27 cellular contexts compared by ENCODE assay signal in genomic region chr15:86568378-86568777, GRCh38.
DNase-seq lines count a peak whose midpoint lies in the region; FAIRE-seq and TF ChIP-seq lines count a peak whose summit lies in the region.
"Had no signal": no experiment of that assay in that cellular context is flagged by ENCODE, and none has a peak within 500 bp of the region (broad histone marks: within the 10 kb centered on the region; RNA-seq: fewer than 3 reads in every experiment).

No MANE protein-coding gene starts in this region.

- H3K36me3 ChIP-seq in neural progenitor cell (no peaks in the 10 kb centered on the region), esophagus muscularis mucosa (no peaks in the 10 kb centered on the region)
- H3K36me3 ChIP-seq: BLaER1 treated with 17β-estradiol and CSF1 and Interleukin-3, amounts not matched to agents 10 nM and 100 nM had no signal

- no peak overlapping the region for H3K9ac ChIP-seq in neural progenitor cell
- H3K9ac ChIP-seq: BLaER1 treated with 17β-estradiol and CSF1 and Interleukin-3, amounts not matched to agents 10 nM and 100 nM had no signal

- no peak overlapping the region for H3K4me2 ChIP-seq in neural progenitor cell
- H3K4me2 ChIP-seq: A549; BLaER1 treated with 17β-estradiol and CSF1 and Interleukin-3, amounts not matched to agents 10 nM and 100 nM had no signal

- no peaks in the 10 kb centered on the region for H3K36me3 Mint-ChIP-seq in neural progenitor cell
- H3K36me3 Mint-ChIP-seq: CD8-positive, alpha-beta T cell had no signal

- H4K20me1 ChIP-seq in neural progenitor cell (ENCODE audit: low read depth) = no peaks in the 10 kb centered on the region
- H4K20me1 ChIP-seq: BLaER1 treated with 17β-estradiol and CSF1 and Interleukin-3, amounts not matched to agents 10 nM and 100 nM had no signal

- peaks cover 6% of the 10 kb centered on the region for H3F3A ChIP-seq in neural progenitor cell (ENCODE audit: low read depth)

- H3K4me3 ChIP-seq in neural progenitor cell (no peak overlapping the region), esophagus muscularis mucosa (no peak overlapping the region)
- H3K4me3 ChIP-seq: A549; BLaER1 treated with 17β-estradiol and CSF1 and Interleukin-3, amounts not matched to agents 10 nM and 100 nM; GM12878 had no signal

- peak; percentile 62 for DNase-seq in D721Med (ENCODE audit: insufficient read length, low spot score)
- DNase-seq in NCI-H524 treated with DMSO at 0.1 percent for 48 hours (lab: John Stamatoyannopoulos, UW) = peak; percentile 91
- DNase-seq in NCI-H82 treated with DMSO at 0.1 percent for 48 hours (lab: John Stamatoyannopoulos, UW; ENCODE audit: unreplicated experiment) = peak; percentile 96
- DNase-seq in neural progenitor cell (ENCODE audit: low spot score) = peak; percentile 41
- DNase-seq in esophagus muscularis mucosa (ENCODE audit: extremely low spot score) = no peak
- no peak for DNase-seq in GF-D8 (lab: John Stamatoyannopoulos, UW)
- DNase-seq in Kasumi-1 (lab: John Stamatoyannopoulos, UW) = no peak
- DNase-seq in NAMALWA (ENCODE audit: low spot score) = no peak
- DNase-seq: AML-193; Caco-2; Calu3; CD4-positive, alpha-beta T cell; CD8-positive, alpha-beta T cell; DMS 273 treated with DMSO at 0.1 percent for 48 hours; DMS153; DMS53; DMS79; DND-41 had no signal

- H2AFZ ChIP-seq in neural progenitor cell (replicated peaks) = no peak overlapping the region

- no peak overlapping the region for H3K27ac Mint-ChIP-seq in neural progenitor cell
- H3K27ac Mint-ChIP-seq: B cell; CD4-positive, alpha-beta T cell; CD8-positive, alpha-beta T cell had no signal

- TF ChIP-seq CTCF in D721Med (IDR thresholded peaks at IDR 0.05; ENCODE audit: insufficient read depth, missing control alignments) = no peak
- no peak for TF ChIP-seq CTCF in neural progenitor cell (IDR thresholded peaks at IDR 0.05)
- TF ChIP-seq CTCF in esophagus muscularis mucosa (IDR thresholded peaks at IDR 0.05) = no peak

- H3K79me2 ChIP-seq in neural progenitor cell (ENCODE audit: low read depth) = no peaks in the 10 kb centered on the region

- H3K9me3 ChIP-seq in neural progenitor cell (ENCODE audit: low read depth) (no peaks in the 10 kb centered on the region), esophagus muscularis mucosa (peaks cover 0 to 6% (median 2%) of the 10 kb centered on the region in 4 donors)
- H3K9me3 ChIP-seq: Caco-2 had no signal

- peaks cover 5% of the 10 kb centered on the region for H3K27me3 Mint-ChIP-seq in neural progenitor cell (ENCODE audit: insufficient read depth, low read depth)
- H3K27me3 Mint-ChIP-seq: B cell had no signal

- FAIRE-seq in D721Med (lab: Jason Lieb, UNC) = peak; percentile 93
- FAIRE-seq: A549, G401.6, GM12878, GM12892, GM18507 had no signal

- TF ChIP-seq POLR2A in esophagus muscularis mucosa (IDR thresholded peaks at IDR 0.05; ENCODE audit: low read depth) = no peak

- H3K27me3 ChIP-seq in neural progenitor cell (no peaks in the 10 kb centered on the region), esophagus muscularis mucosa (peaks cover 0 to 20% (median 0%) of the 10 kb centered on the region in 4 donors)
- H3K27me3 ChIP-seq: BLaER1 treated with 17β-estradiol and CSF1 and Interleukin-3, amounts not matched to agents 10 nM and 100 nM had no signal

- no peak for TF ChIP-seq EP300 in esophagus muscularis mucosa (IDR thresholded peaks at IDR 0.05)

- no peak overlapping the region for H3K27ac ChIP-seq in neural progenitor cell
- H3K27ac ChIP-seq in esophagus muscularis mucosa (replicated peaks in 1 of 4) = no peak overlapping the region
- H3K27ac ChIP-seq: 22Rv1; A549; BLaER1 treated with 17β-estradiol and CSF1 and Interleukin-3, amounts not matched to agents 10 nM and 100 nM; C4-2B had no signal

- H3K4me3 Mint-ChIP-seq in neural progenitor cell = no peak overlapping the region
- H3K4me3 Mint-ChIP-seq: B cell; CD4-positive, alpha-beta T cell; CD8-positive, alpha-beta T cell had no signal

- H3K9me3 Mint-ChIP-seq in neural progenitor cell = peaks cover 15% of the 10 kb centered on the region

- intact Hi-C loops in esophagus muscularis mucosa (cut with DNase I) = no loop called here

- peaks cover 18% of the 10 kb centered on the region for H3K4me1 ChIP-seq in neural progenitor cell
- no peaks in the 10 kb centered on the region for H3K4me1 ChIP-seq in esophagus muscularis mucosa
- H3K4me1 ChIP-seq: A549; BLaER1 treated with 17β-estradiol and CSF1 and Interleukin-3, amounts not matched to agents 10 nM and 100 nM; Caco-2 had no signal

- H3K4me1 Mint-ChIP-seq in neural progenitor cell = peaks cover 36% of the 10 kb centered on the region
- H3K4me1 Mint-ChIP-seq: B cell had no signal

Comparison
In these comparisons a context has a peak if more than half of its experiments do, and no peak if none do; other contexts are left out.
1. DNase-seq: peak in D721Med (single experiment), NCI-H524 treated with DMSO at 0.1 percent for 48 hours (single experiment), NCI-H82 treated with DMSO at 0.1 percent for 48 hours (single experiment) and neural progenitor cell (single experiment); none in esophagus muscularis mucosa (single experiment), GF-D8 (single experiment), Kasumi-1 (0 of 2) and NAMALWA (single experiment).